In the genomic region with DNA sequence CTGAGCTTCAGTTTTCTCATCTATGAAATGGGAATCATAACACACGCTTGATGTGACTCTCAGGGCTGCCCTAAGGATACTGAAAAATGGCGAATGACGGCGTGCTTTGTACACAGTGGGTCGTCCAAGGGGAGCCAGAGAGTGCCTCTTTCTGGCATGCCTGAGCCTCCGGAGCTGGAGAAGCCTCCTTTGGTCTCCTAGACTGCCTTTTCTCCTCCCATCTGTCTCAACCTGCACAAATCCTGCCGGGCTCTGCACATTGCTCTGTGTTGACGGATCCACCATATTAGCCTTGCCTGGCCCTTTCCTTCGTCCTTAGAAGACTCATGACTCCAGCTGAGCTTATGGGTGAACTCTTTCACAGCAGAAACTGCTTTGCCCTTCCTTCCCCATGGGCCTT, we compare ENCODE assay signal across 15 cellular contexts.
DNase-seq lines count a peak whose midpoint lies in the region; ATAC-seq and TF ChIP-seq lines count a peak whose summit lies in the region.
"Had no signal": no experiment of that assay in that cellular context is flagged by ENCODE, and none has a peak within 500 bp of the region (broad histone marks: within the 10 kb centered on the region; RNA-seq: fewer than 3 reads in every experiment).

No MANE protein-coding gene starts in this region.

- H3K4me2 ChIP-seq in GM23338 (no peak overlapping the region), hepatocyte (no peak overlapping the region), smooth muscle cell (peak overlapping the region; percentile 30)

- H3K36me3 ChIP-seq in GM23338 (ENCODE audit: insufficient read depth) (no peaks in the 10 kb centered on the region), hepatocyte (replicated peaks; ENCODE audit: insufficient read depth, low read depth) (no peaks in the 10 kb centered on the region), smooth muscle cell (ENCODE audit: low read depth) (no peaks in the 10 kb centered on the region)

- no peak overlapping the region for H2AFZ ChIP-seq in GM23338
- no peak overlapping the region for H2AFZ ChIP-seq in hepatocyte
- H2AFZ ChIP-seq in smooth muscle cell (ENCODE audit: low read depth): no peak overlapping the region

- 95% methylated on average over 9 of the region's 9 CpGs for WGBS in hepatocyte (ENCODE audit: low lambda C conversion rate, missing lambda C conversion rate)
- 92% methylated on average over 9 of the region's 9 CpGs for WGBS in smooth muscle cell (ENCODE audit: low lambda C conversion rate)

- H4K20me1 ChIP-seq in GM23338 (replicated peaks; ENCODE audit: insufficient read depth) (no peaks in the 10 kb centered on the region), hepatocyte (ENCODE audit: insufficient read depth, poor library complexity, severe bottlenecking) (no peaks in the 10 kb centered on the region), smooth muscle cell (ENCODE audit: low read depth) (no peaks in the 10 kb centered on the region)
- H4K20me1 ChIP-seq: BLaER1 treated with 17β-estradiol and CSF1 and Interleukin-3, amounts not matched to agents 10 nM and 100 nM had no signal

- 0 out of 3 replicates have a peak, but pooled peaks cover 3% of the 10 kb centered on the region for H3K9me3 Mint-ChIP-seq in GM23338

- H3K4me3 ChIP-seq in GM23338 (no peak overlapping the region), hepatocyte (no peak overlapping the region), smooth muscle cell (no peak overlapping the region)
- H3K4me3 ChIP-seq: BLaER1 treated with 17β-estradiol and CSF1 and Interleukin-3, amounts not matched to agents 10 nM and 100 nM had no signal

- peaks cover 19% of the 10 kb centered on the region; the same call in 1 of the 2 replicates for H3K9me2 ChIP-seq in GM23338 (ENCODE audit: insufficient read depth)
- no peaks in the 10 kb centered on the region for H3K9me2 ChIP-seq in hepatocyte (replicated peaks; ENCODE audit: insufficient read depth)

- peak overlapping the region; percentile 97 for H3K9ac ChIP-seq in smooth muscle cell (ENCODE audit: low read depth)

- H3F3A ChIP-seq in GM23338 (replicated peaks; ENCODE audit: low read depth) (no peaks in the 10 kb centered on the region), smooth muscle cell (ENCODE audit: low read depth) (peaks cover 10% of the 10 kb centered on the region)

- no peaks in the 10 kb centered on the region for H3K9me3 ChIP-seq in hepatocyte (ENCODE audit: low read depth)
- no peaks in the 10 kb centered on the region for H3K9me3 ChIP-seq in smooth muscle cell (replicated peaks; ENCODE audit: low read depth)

- DNase-seq in GM23338 (ENCODE audit: low spot score) (no peak), hepatocyte (ENCODE audit: low spot score) (no peak), smooth muscle cell (lab: John Stamatoyannopoulos, UW; ENCODE audit: unreplicated experiment) (no peak), medulla oblongata (ENCODE audit: extremely low spot score) (no peak)
- DNase-seq in activated CD4-positive, alpha-beta T cell treated with anti-CD3 and anti-CD28 coated beads for 1 hour: no peak
- DNase-seq: H9, MV-4-11, NCI-H1417 treated with DMSO at 0.1 percent for 48 hours, NCI-H2029 treated with DMSO at 0.1 percent for 48 hours, NCI-H510A, NCI-H82, SHP77 treated with DMSO at 0.1 percent for 48 hours had no signal

- ATAC-seq in GM23338 (no peak), HG03521 (IDR thresholded peaks at IDR 0.05; ENCODE audit: unreplicated experiment) (no peak)

- TF ChIP-seq CTCF in GM23338 (conservative IDR thresholded peaks at IDR 0.05; ENCODE audit: low read depth in 2 of 2) (no peak), VCaP (conservative IDR thresholded peaks at IDR 0.05) (no peak), hepatocyte (IDR thresholded peaks at IDR 0.05; ENCODE audit: poor library complexity) (no peak), smooth muscle cell (IDR thresholded peaks at IDR 0.05; ENCODE audit: borderline replicate concordance, insufficient read depth, poor library complexity, severe bottlenecking) (no peak)

- no peak overlapping the region for H3K4me3 Mint-ChIP-seq in GM23338
- H3K4me3 Mint-ChIP-seq: H9 had no signal

- no peaks in the 10 kb centered on the region for H3K4me1 ChIP-seq in GM23338 (ENCODE audit: insufficient read depth)
- peaks cover 10% of the 10 kb centered on the region for H3K4me1 ChIP-seq in hepatocyte (ENCODE audit: insufficient read depth)
- no peaks in the 10 kb centered on the region for H3K4me1 ChIP-seq in smooth muscle cell (ENCODE audit: low read depth)

- no peaks in the 10 kb centered on the region for H3K27me3 Mint-ChIP-seq in GM23338 (ENCODE audit: insufficient read depth, low read depth, poor library complexity)

- H3K27ac ChIP-seq in GM23338 (ENCODE audit: low read depth) (no peak overlapping the region), VCaP (peak overlapping the region; percentile 74; the same call in 1 of the 2 replicates), hepatocyte (peak overlapping the region; percentile 73), smooth muscle cell (ENCODE audit: low read depth) (peak overlapping the region; percentile 100)

- H3K27me3 ChIP-seq in GM23338 (ENCODE audit: insufficient read depth): no peaks in the 10 kb centered on the region
- H3K27me3 ChIP-seq in hepatocyte: no peaks in the 10 kb centered on the region
- H3K27me3 ChIP-seq in smooth muscle cell (ENCODE audit: low read depth): no peaks in the 10 kb centered on the region
- H3K27me3 ChIP-seq: BLaER1 treated with 17β-estradiol and CSF1 and Interleukin-3, amounts not matched to agents 10 nM and 100 nM had no signal

- peak overlapping the region; percentile 44; the same call in 1 of the 2 replicates for H3K27ac Mint-ChIP-seq in GM23338
- H3K27ac Mint-ChIP-seq: H9 had no signal

- H3K79me2 ChIP-seq in GM23338 (replicated peaks; ENCODE audit: insufficient read depth) (no peaks in the 10 kb centered on the region), hepatocyte (no peaks in the 10 kb centered on the region), smooth muscle cell (ENCODE audit: low read depth) (no peaks in the 10 kb centered on the region)

- H3K4me1 Mint-ChIP-seq in GM23338: peaks cover 3% of the 10 kb centered on the region; the same call in 1 of the 3 replicates

- H3K36me3 Mint-ChIP-seq in GM23338 (ENCODE audit: low read depth): peaks cover 3% of the 10 kb centered on the region; the same call in 1 of the 3 replicates

TF ChIP-seq in GM23338, 12 proteins besides CTCF, POLR2A, EP300 and RAD21 (continues in another document):
- TF ChIP-seq POLR2AphosphoS5 (IDR thresholded peaks at IDR 0.05; ENCODE audit: low read depth) (no peak), REST (IDR thresholded peaks at IDR 0.05; ENCODE audit: unreplicated experiment) (no peak), STAT1 (IDR thresholded peaks at IDR 0.05; ENCODE audit: unreplicated experiment) (no peak), CREB1 (CRISPR knock-in tag; IDR thresholded peaks at IDR 0.05; ENCODE audit: low read depth) (no peak), ZNF331 (CRISPR knock-in tag; IDR thresholded peaks at IDR 0.05; ENCODE audit: low read depth) (no peak), ETS1 (IDR thresholded peaks at IDR 0.05) (no peak), EZH2 (IDR thresholded peaks at IDR 0.05; ENCODE audit: low read depth, unreplicated experiment) (no peak)
